ENCODE assay signal across 33 cellular contexts in genomic region chr2:200263279-200263678, GRCh38.
"Had no signal": no experiment of that assay in that cellular context is flagged by ENCODE, and none has a peak within 500 bp of the region (broad histone marks: within the 10 kb centered on the region; RNA-seq: fewer than 3 reads in every experiment).

No MANE protein-coding gene starts in this region.

- H3K36me3 ChIP-seq: adrenal gland, brain microvascular endothelial cell, breast epithelium had no signal

- ATAC-seq: activated CD8-positive, alpha-beta T cell treated with anti-CD3 and anti-CD28 coated beads for 36 hours; activated naive CD4-positive, alpha-beta T cell treated with anti-CD3 and anti-CD28 coated beads, Interleukin-2, amount 50 U/mL, for 72 hours; activated T-cell treated with anti-CD3 and anti-CD28 coated beads, Interleukin-2, amount 50 U/mL, for 4 hours; activated T-cell treated with anti-CD3 and anti-CD28 coated beads, Interleukin-2, amount 50 U/mL, for 72 hours; activated T-helper 17 cell treated with anti-CD3 and anti-CD28 coated beads, Interleukin-2, amount 50 U/mL, for 72 hours; body of pancreas had no signal

- DNase-seq: activated B cell treated with CpG ODN at 0.5 μM for 24 hours; activated CD4-positive, alpha-beta memory T cell treated with anti-CD3 and anti-CD28 coated beads for 36 hours; activated CD4-positive, alpha-beta T cell treated with anti-CD3 and anti-CD28 coated beads for 4 hours; activated CD4-positive, alpha-beta T cell treated with anti-CD3 and anti-CD28 coated beads, Interleukin-2, amount 10 ng/mL, durations not matched to agents 24 days and 14 days; activated CD4-positive, alpha-beta T cell treated with anti-CD3 and anti-CD28 coated beads, Interleukin-2, amount 50 U/mL, for 1 hour; activated CD4-positive, alpha-beta T cell treated with anti-CD3 and anti-CD28 coated beads, Interleukin-2, amount 50 U/mL, for 4 hours; activated CD4-positive, CD25-positive, alpha-beta regulatory T cell treated with anti-CD3 and anti-CD28 coated beads, Interleukin-2, amount 50 U/mL, for 72 hours; activated CD8-positive, alpha-beta memory T cell treated with anti-CD3 and anti-CD28 coated beads, Interleukin-2, amount 50 U/mL, for 4 hours; activated CD8-positive, alpha-beta T cell treated with anti-CD3 and anti-CD28 coated beads for 36 hours; activated effector memory CD4-positive, alpha-beta T cell treated with anti-CD3 and anti-CD28 coated beads, Interleukin-2, amount 50 U/mL, for 16 hours; activated gamma-delta T cell treated with Interleukin-2 at 50 U/mL for 16 hours; activated naive CD4-positive, alpha-beta T cell; activated naive CD4-positive, alpha-beta T cell treated with anti-CD3 and anti-CD28 coated beads for 36 hours; activated naive CD4-positive, alpha-beta T cell treated with anti-CD3 and anti-CD28 coated beads, Interleukin-2, amount 50 U/mL, for 16 hours; activated naive CD8-positive, alpha-beta T cell treated with anti-CD3 and anti-CD28 coated beads for 36 hours; activated T-cell treated with anti-CD3 and anti-CD28 coated beads for 4 hours; activated T-cell treated with anti-CD3 and anti-CD28 coated beads, Interleukin-2, amount 50 U/mL, for 1 hour; activated T-cell treated with anti-CD3 and anti-CD28 coated beads, Interleukin-2, amount 50 U/mL, for 4 hours; activated T-cell treated with anti-CD3 and anti-CD28 coated beads, Interleukin-2, amount 50 U/mL, for 72 hours; adrenal gland; amniotic stem cell; aorta; body of pancreas; brain microvascular endothelial cell; central memory CD4-positive, alpha-beta T cell; T-helper 2 cell; T-helper 9 cell had no signal

- H3K27ac ChIP-seq: adrenal gland, body of pancreas, brain microvascular endothelial cell, breast epithelium, VCaP had no signal

- H3K27me3 ChIP-seq: adrenal gland, body of pancreas, brain microvascular endothelial cell, breast epithelium had no signal

- FAIRE-seq: astrocyte, TTC549 had no signal

- H3K9me3 ChIP-seq: adrenal gland, body of pancreas, breast epithelium had no signal

- H3K4me3 ChIP-seq: adrenal gland, body of pancreas, breast epithelium had no signal

- H3K4me1 ChIP-seq: adrenal gland, breast epithelium had no signal
